In the genomic region with DNA sequence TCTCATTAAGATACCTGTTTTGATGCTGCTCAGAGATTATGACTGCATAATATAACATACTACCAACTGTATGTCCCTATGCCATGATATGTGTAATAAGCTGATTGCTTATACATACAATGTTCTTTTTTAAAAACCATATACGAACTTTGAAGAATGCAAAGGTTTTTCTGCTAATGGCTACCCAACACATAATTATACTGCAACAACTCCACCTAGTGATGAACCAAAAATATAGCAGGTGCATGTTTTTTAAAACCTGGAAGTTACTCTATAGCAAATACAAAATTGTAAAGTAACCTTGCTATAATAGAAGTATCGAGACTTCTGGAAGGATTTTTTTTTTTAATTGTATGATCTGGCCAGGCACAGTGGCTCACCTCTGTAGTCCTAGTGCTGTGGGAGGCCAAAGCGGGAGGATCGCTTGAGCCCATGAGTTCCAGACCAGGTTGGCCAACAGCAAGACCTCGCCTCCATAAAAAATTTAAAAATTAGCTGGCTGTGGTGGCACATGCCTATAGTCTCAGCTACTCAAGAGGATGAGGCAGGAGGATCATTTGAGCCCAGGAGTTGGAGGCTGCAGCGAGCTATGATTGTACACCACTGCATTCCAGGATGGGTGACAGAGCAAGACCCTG, we compare ENCODE assay signal across 9 cellular contexts. TPM values are rescaled to one million over a fixed set of nuclear protein-coding genes. Genes with fewer than 3 reads are reported as not detected.
DNase-seq lines count a peak whose midpoint lies in the region; ATAC-seq and TF ChIP-seq lines count a peak whose summit lies in the region.
"Had no signal": no experiment of that assay in that cellular context is flagged by ENCODE, and none has a peak within 500 bp of the region (broad histone marks: within the 10 kb centered on the region; RNA-seq: fewer than 3 reads in every experiment).

No MANE protein-coding gene starts in this region.

- in situ Hi-C loops in Panc1 (cut with HindIII; ENCODE audit: low pct_unique_long_range_greater_than_20kb, low sequenced_read_pairs) = no loop called here

- H2AFZ ChIP-seq in osteoblast (ENCODE audit: low read length) = peak overlapping the region; percentile 16

- H3K9me3 Mint-ChIP-seq in CD4-positive, CD25-positive, alpha-beta regulatory T cell = no peaks in the 10 kb centered on the region
- H3K9me3 Mint-ChIP-seq: IgD-negative memory B cell had no signal

- H3K4me1 ChIP-seq in CD4-positive, CD25-positive, alpha-beta regulatory T cell (ENCODE audit: control insufficient read depth, insufficient read depth, low read length, poor library complexity, severe bottlenecking) = no peaks in the 10 kb centered on the region
- H3K4me1 ChIP-seq in Panc1 (ENCODE audit: control insufficient read depth, insufficient read depth, low read length) (no peaks in the 10 kb centered on the region), osteoblast (ENCODE audit: insufficient read depth, low read length) (no peaks in the 10 kb centered on the region)

- H3K79me2 ChIP-seq in osteoblast (ENCODE audit: insufficient read depth, low read length) = no peaks in the 10 kb centered on the region

- peaks cover 25% of the 10 kb centered on the region for H3K27me3 Mint-ChIP-seq in CD4-positive, CD25-positive, alpha-beta regulatory T cell
- H3K27me3 Mint-ChIP-seq: IgD-negative memory B cell had no signal

- no peak overlapping the region for H3K4me3 ChIP-seq in CD4-positive, CD25-positive, alpha-beta regulatory T cell (ENCODE audit: low read depth, low read length)
- no peak overlapping the region for H3K4me3 ChIP-seq in Panc1 (ENCODE audit: low read depth in 2 of 2, low read length in 2 of 2)
- H3K4me3 ChIP-seq in osteoblast (ENCODE audit: insufficient read depth, low read length) = no peak overlapping the region

- no peak overlapping the region for H3K27ac Mint-ChIP-seq in CD4-positive, CD25-positive, alpha-beta regulatory T cell
- H3K27ac Mint-ChIP-seq: IgD-negative memory B cell had no signal

- H3K9me3 ChIP-seq in CD4-positive, CD25-positive, alpha-beta regulatory T cell (ENCODE audit: control insufficient read depth in 2 of 2, low read length in 2 of 2) = no peaks in the 10 kb centered on the region
- no peaks in the 10 kb centered on the region for H3K9me3 ChIP-seq in Panc1 (ENCODE audit: control insufficient read depth, insufficient read depth, low read depth, low read length)
- no peaks in the 10 kb centered on the region for H3K9me3 ChIP-seq in osteoblast (ENCODE audit: low read depth, low read length)

- no peaks in the 10 kb centered on the region for H3K36me3 ChIP-seq in CD4-positive, CD25-positive, alpha-beta regulatory T cell (ENCODE audit: control insufficient read depth, insufficient read depth, low read length)
- H3K36me3 ChIP-seq in Panc1 (ENCODE audit: control insufficient read depth, insufficient read depth, low read length) (no peaks in the 10 kb centered on the region), osteoblast (ENCODE audit: insufficient read depth, low read length) (no peaks in the 10 kb centered on the region)

- TF ChIP-seq CTCF in Panc1 (IDR thresholded peaks at IDR 0.05) (peak; percentile 69), osteoblast (IDR thresholded peaks at IDR 0.05; ENCODE audit: extremely low read depth, low read depth, low read length) (peak; percentile 73)

- H3K36me3 Mint-ChIP-seq in CD4-positive, CD25-positive, alpha-beta regulatory T cell = no peaks in the 10 kb centered on the region
- H3K36me3 Mint-ChIP-seq: IgD-negative memory B cell had no signal

- no peak overlapping the region for H3K27ac ChIP-seq in CD4-positive, CD25-positive, alpha-beta regulatory T cell (ENCODE audit: insufficient read depth, low read length, poor library complexity, severe bottlenecking)
- H3K27ac ChIP-seq in Panc1 (ENCODE audit: low read length) = no peak overlapping the region
- no peak overlapping the region for H3K27ac ChIP-seq in osteoblast (ENCODE audit: low read depth, low read length)

- POLR2A ChIA-PET in HEK293T (lab: Yijun Ruan, JAX) = no interaction called here
- POLR2A ChIA-PET in Panc1 (lab: Charles Lee) = no interaction called here

- H4K20me1 ChIP-seq in osteoblast (ENCODE audit: insufficient read depth, low read length) = no peaks in the 10 kb centered on the region

- intact Hi-C loops in Panc1 (cut with micrococcal nuclease; ENCODE audit: unreplicated experiment) = loop anchor here (5.0 kb wide), 3 partner anchors 208 to 443 kb away; no protein-coding TSS in a partner anchor

- H3K27me3 ChIP-seq in CD4-positive, CD25-positive, alpha-beta regulatory T cell (ENCODE audit: control insufficient read depth, insufficient read depth, low read length) = peaks cover 2% of the 10 kb centered on the region
- H3K27me3 ChIP-seq in Panc1 (ENCODE audit: control insufficient read depth, insufficient read depth, low read length) (no peaks in the 10 kb centered on the region), osteoblast (ENCODE audit: insufficient read depth, low read length) (no peaks in the 10 kb centered on the region)

- peak overlapping the region; percentile 67 for H3K4me2 ChIP-seq in osteoblast (ENCODE audit: insufficient read depth, low read length)

- no peak overlapping the region for H3K4me3 Mint-ChIP-seq in CD4-positive, CD25-positive, alpha-beta regulatory T cell
- H3K4me3 Mint-ChIP-seq: IgD-negative memory B cell had no signal

- CTCF ChIA-PET in HEK293T (lab: Yijun Ruan, JAX) (interaction anchor here (0.5 to 2.5 kb wide), 10 partner anchors 17 to 474 kb away, joined by 3 to 10 read pairs (median 4); no protein-coding TSS in a partner anchor), Panc1 (lab: Charles Lee) (interaction anchor here (0.6 to 1.8 kb wide), 4 partner anchors 71 to 444 kb away, joined by 4 to 6 read pairs (median 5); no protein-coding TSS in a partner anchor)

- H3K4me1 Mint-ChIP-seq in CD4-positive, CD25-positive, alpha-beta regulatory T cell = peaks cover 0 to 5% (median 0%) of the 10 kb centered on the region in 4 donors

- no peak for ATAC-seq in CD4-positive, CD25-positive, alpha-beta regulatory T cell (ENCODE audit: low read depth in 2 of 2)
- ATAC-seq in Panc1 = peak; percentile 76
- no peak for ATAC-seq in GM19463 (IDR thresholded peaks at IDR 0.05; ENCODE audit: unreplicated experiment)

- no TSS peak for BruUV-seq in Panc1 (replicated peaks; lab: Mats Ljungman, UMichigan)

- peak in 2 of 3 donors; percentile 38 to 57 for DNase-seq in CD4-positive, CD25-positive, alpha-beta regulatory T cell
- DNase-seq in HEK293T (ENCODE audit: extremely low spot score) = peak; percentile 32
- no peak for DNase-seq in Panc1 (ENCODE audit: low read depth, low spot score)
- DNase-seq in fibroblast of gingiva (ENCODE audit: low read depth) = peak; percentile 13
- DNase-seq in osteoblast (ENCODE audit: insufficient read length, low spot score, missing footprints) = peak; percentile 87
- DNase-seq in NCI-H187 treated with DMSO at 0.1 percent for 48 hours (lab: John Stamatoyannopoulos, UW) = no peak
- DNase-seq in putamen (ENCODE audit: low spot score) = no peak

TF ChIP-seq in HEK293T, 16 proteins besides CTCF, POLR2A, EP300 and RAD21:
- no peak for TF ChIP-seq LEF1 (IDR thresholded peaks at IDR 0.05; ENCODE audit: borderline replicate concordance)
- no peak for TF ChIP-seq NFRKB (IDR thresholded peaks at IDR 0.05)
- no peak for TF ChIP-seq BHLHE40 (IDR thresholded peaks at IDR 0.05; ENCODE audit: borderline replicate concordance)
- TF ChIP-seq ZNF384 (IDR thresholded peaks at IDR 0.05) = no peak
- no peak for TF ChIP-seq FOXM1 (IDR thresholded peaks at IDR 0.05; ENCODE audit: borderline replicate concordance)
- no peak for TF ChIP-seq CTBP1 (IDR thresholded peaks at IDR 0.05; ENCODE audit: borderline replicate concordance)
- TF ChIP-seq HDGF (IDR thresholded peaks at IDR 0.05; ENCODE audit: borderline replicate concordance) = no peak
- TF ChIP-seq ELF4 (IDR thresholded peaks at IDR 0.05) = no peak
- TF ChIP-seq TARDBP (IDR thresholded peaks at IDR 0.05) = no peak
- TF ChIP-seq L3MBTL2 (conservative IDR thresholded peaks at IDR 0.05) = no peak
- no peak for TF ChIP-seq FOXA1 (IDR thresholded peaks at IDR 0.05)
- no peak for TF ChIP-seq SP1 (IDR thresholded peaks at IDR 0.05)

RNA-seq across cellular contexts. Expression of gene HOMER1, which starts 49.1 kb away (rescaled TPM):
- total RNA-seq in CD4-positive, CD25-positive, alpha-beta regulatory T cell = 1.9 TPM
- under 1 TPM; 0.02 to 0.44 (median 0.36) TPM for polyA plus RNA-seq in CD4-positive, CD25-positive, alpha-beta regulatory T cell
- total RNA-seq in Panc1 (2021; ENCODE audit: unreplicated experiment) (19.6 TPM), osteoblast (10.6 and 14.1 TPM in 2 replicates)
- 7.0 TPM for polyA plus RNA-seq in Panc1 (2012; ENCODE audit: insufficient read length)

Comparison
In these comparisons a context has a peak if more than half of its experiments do, and no peak if none do; other contexts are left out.
1. DNase-seq: peak in CD4-positive, CD25-positive, alpha-beta regulatory T cell (2 of 3), HEK293T (single experiment), fibroblast of gingiva (single experiment) and osteoblast (single experiment); none in Panc1 (single experiment), NCI-H187 treated with DMSO at 0.1 percent for 48 hours (single experiment) and putamen (single experiment).